In genomic region chr22:37893583-37893983, GRCh38 we compare ENCODE assay signal across 15 cellular contexts. TPM values are rescaled to one million over a fixed set of nuclear protein-coding genes. Genes with fewer than 3 reads are reported as not detected.
DNase-seq lines count a peak whose midpoint lies in the region; ATAC-seq and TF ChIP-seq lines count a peak whose summit lies in the region.
"Had no signal": no experiment of that assay in that cellular context is flagged by ENCODE, and none has a peak within 500 bp of the region (broad histone marks: within the 10 kb centered on the region; RNA-seq: fewer than 3 reads in every experiment).

No MANE protein-coding gene starts in this region.

- no peaks in the 10 kb centered on the region for H3K36me3 Mint-ChIP-seq in activated naive CD8-positive, alpha-beta T cell
- H3K36me3 Mint-ChIP-seq in chondrocyte (ENCODE audit: low read depth): peaks cover 8% of the 10 kb centered on the region

- no peak overlapping the region for H3K4me3 ChIP-seq in HCT116 (replicated peaks in 1 of 2; ENCODE audit: low read depth in 1 of 2, low read length in 2 of 2)
- no peak overlapping the region for H3K4me3 ChIP-seq in lung
- H3K4me3 ChIP-seq in stomach smooth muscle (ENCODE audit: low read length in 2 of 2): no peak overlapping the region
- H3K4me3 ChIP-seq: colonic mucosa had no signal

- no peaks in the 10 kb centered on the region for H3K9me2 ChIP-seq in HCT116 (ENCODE audit: insufficient read depth)

- RAD21 ChIA-PET in HCT116 (lab: Charles Lee; ENCODE audit: low non-redundant PET in 1 of 2, low total read pairs in 2 of 2, uncharacterized antibody in 2 of 2, unreplicated experiment in 2 of 2): no interaction called here

- WGBS in lung, 2 donors: 66 to 88% methylated on average over 5 of the region's 5 CpGs

- H3K9me3 Mint-ChIP-seq in activated naive CD8-positive, alpha-beta T cell (ENCODE audit: low read depth): no peaks in the 10 kb centered on the region
- no peaks in the 10 kb centered on the region for H3K9me3 Mint-ChIP-seq in chondrocyte (ENCODE audit: low read depth)

- POLR2A ChIA-PET in HCT116 (lab: Charles Lee): interaction anchor here (1.8 kb wide), 1 partner anchor 12 kb away, joined by 7 read pairs; no protein-coding TSS in a partner anchor

- TF ChIP-seq POLR2A in HCT116 (IDR thresholded peaks at IDR 0.05; ENCODE audit: borderline replicate concordance, extremely low read depth, insufficient read depth, insufficient read length): no peak

- H3K4me2 ChIP-seq in HCT116 (ENCODE audit: low read length): 0 out of 2 replicates have a peak overlapping the region, but pooled peaks have one; percentile 3

- no peaks in the 10 kb centered on the region for H4K20me1 ChIP-seq in HCT116 (ENCODE audit: insufficient read depth)

- TF ChIP-seq CTCF in HCT116 (IDR thresholded peaks at IDR 0.05 in 2 of 3, conservative IDR thresholded peaks at IDR 0.05 in 1 of 3; ENCODE audit: borderline replicate concordance in 1 of 3, insufficient read depth in 1 of 3, low read depth in 2 of 3, low read length in 2 of 3): no peak
- no peak for TF ChIP-seq CTCF in lung (IDR thresholded peaks at IDR 0.05; ENCODE audit: control extremely low read depth, extremely low read depth)
- no peak for TF ChIP-seq CTCF in chondrocyte (IDR thresholded peaks at IDR 0.05)

- CTCF ChIA-PET in HCT116 (lab: Charles Lee): interaction anchor here (1.0 kb wide), 1 partner anchor 13 kb away, joined by 4 read pairs; the partner anchor contains the start of gene MICALL1

- H3K36me3 ChIP-seq in HCT116 (ENCODE audit: control insufficient read depth in 1 of 2, insufficient read depth in 2 of 2, low read length in 2 of 2) (peaks cover 9 to 11% of the 10 kb centered on the region in 2 experiments), lung (ENCODE audit: control insufficient read depth in 2 of 2, insufficient read depth in 2 of 2, low read length in 2 of 2) (peaks cover 7 to 14% of the 10 kb centered on the region in 2 donors), stomach smooth muscle (ENCODE audit: control insufficient read depth in 2 of 2, insufficient read depth in 2 of 2, low read length in 2 of 2) (peaks cover 7 to 10% of the 10 kb centered on the region in 2 donors)

- H3K27ac Mint-ChIP-seq in activated naive CD8-positive, alpha-beta T cell: peak overlapping the region; percentile 54
- no peak overlapping the region for H3K27ac Mint-ChIP-seq in chondrocyte (ENCODE audit: unreplicated experiment)

- DNase-seq in HCT116 (ENCODE audit: low read depth, low spot score): no peak
- DNase-seq in lung (ENCODE audit: low spot score): no peak
- no peak for DNase-seq in chondrocyte (ENCODE audit: low spot score)
- no peak for DNase-seq in AG20443 (ENCODE audit: low spot score)
- DNase-seq: colonic mucosa; DMS53; glutamatergic neuron; NCI-H774; stimulated activated CD4-positive, alpha-beta T cell treated with anti-CD3 and anti-CD28 coated beads, Interleukin-2, amount 100 ng/mL, for 48 hours had no signal

- H2AFZ ChIP-seq in HCT116 (ENCODE audit: low read depth, low read length, poor library complexity, severe bottlenecking): no peak overlapping the region

- H3K9ac ChIP-seq in HCT116 (ENCODE audit: low read length) (no peak overlapping the region), stomach smooth muscle (ENCODE audit: low read length in 2 of 2) (peak overlapping the region in 1 of 2 donors; percentile 14)

- no peak for TF ChIP-seq RAD21 in HCT116 (IDR thresholded peaks at IDR 0.05; ENCODE audit: low read depth)

- no peak overlapping the region for H3K4me3 Mint-ChIP-seq in activated naive CD8-positive, alpha-beta T cell
- no peak overlapping the region for H3K4me3 Mint-ChIP-seq in chondrocyte (ENCODE audit: unreplicated experiment)

- H3K4me1 ChIP-seq in HCT116 (ENCODE audit: control insufficient read depth in 1 of 2, insufficient read depth in 2 of 2, low read length in 2 of 2) (peaks cover 50 to 61% of the 10 kb centered on the region in 2 experiments), lung (ENCODE audit: control insufficient read depth in 2 of 2, insufficient read depth in 2 of 2, low read length in 2 of 2) (peaks cover 0 to 26% of the 10 kb centered on the region in 2 donors), stomach smooth muscle (ENCODE audit: control insufficient read depth, insufficient read depth, low read length) (peaks cover 62% of the 10 kb centered on the region)

- H3K4me1 Mint-ChIP-seq in activated naive CD8-positive, alpha-beta T cell (ENCODE audit: low read depth): peaks cover 22% of the 10 kb centered on the region
- H3K4me1 Mint-ChIP-seq in chondrocyte (ENCODE audit: low read depth): peaks cover 44% of the 10 kb centered on the region

- intact Hi-C loops in HCT116 (cut with micrococcal nuclease): no loop called here

- H3K27me3 ChIP-seq in HCT116 (ENCODE audit: insufficient read depth, low read length) (no peaks in the 10 kb centered on the region), lung (ENCODE audit: control insufficient read depth, insufficient read depth) (no peaks in the 10 kb centered on the region), stomach smooth muscle (ENCODE audit: control insufficient read depth in 1 of 2, insufficient read depth in 2 of 2, low read length in 2 of 2) (no peaks in the 10 kb centered on the region)
- H3K27me3 ChIP-seq: colonic mucosa had no signal

- no TSS peak for BruUV-seq in HCT116 (replicated peaks; lab: Mats Ljungman, UMichigan)

- no peaks in the 10 kb centered on the region for H3K79me2 ChIP-seq in HCT116 (ENCODE audit: insufficient read depth, low read length)

- no peaks in the 10 kb centered on the region for H3K9me3 ChIP-seq in HCT116 (ENCODE audit: control insufficient read depth in 1 of 2, insufficient read depth in 1 of 2, low read depth in 1 of 2, low read length in 2 of 2)
- H3K9me3 ChIP-seq in lung (ENCODE audit: control insufficient read depth in 2 of 2, insufficient read depth in 1 of 2, low read length in 1 of 2): peaks cover 0 to 1% of the 10 kb centered on the region in 2 donors
- H3K9me3 ChIP-seq in stomach smooth muscle (ENCODE audit: control insufficient read depth in 2 of 2, low read length in 2 of 2): no peaks in the 10 kb centered on the region
- H3K9me3 ChIP-seq: colonic mucosa had no signal

- ATAC-seq in HCT116 (no peak), lung (ENCODE audit: insufficient read depth, low FRiP score) (peak; percentile 15), GM19035 (IDR thresholded peaks at IDR 0.05; ENCODE audit: unreplicated experiment) (no peak)

- H3K27ac ChIP-seq in HCT116 (ENCODE audit: low read depth, low read length) (peak overlapping the region; percentile 13), lung (ENCODE audit: low read depth in 1 of 2, low read length in 1 of 2) (peak overlapping the region in 1 of 2 donors; percentile 71), stomach smooth muscle (ENCODE audit: low read length) (peak overlapping the region; percentile 89)
- H3K27ac ChIP-seq: colonic mucosa had no signal

- H3K27me3 Mint-ChIP-seq in activated naive CD8-positive, alpha-beta T cell: no peaks in the 10 kb centered on the region
- no peaks in the 10 kb centered on the region for H3K27me3 Mint-ChIP-seq in chondrocyte (ENCODE audit: low read depth)

TF ChIP-seq in HCT116, 20 proteins besides CTCF, POLR2A, EP300 and RAD21 (continues in another document):
- TF ChIP-seq REST (IDR thresholded peaks at IDR 0.05; ENCODE audit: low read depth) (no peak), EGR1 (IDR thresholded peaks at IDR 0.05; ENCODE audit: low read depth) (no peak), EZH2 (IDR thresholded peaks at IDR 0.05) (no peak), CEBPB (IDR thresholded peaks at IDR 0.05; ENCODE audit: low read depth) (no peak), POLR2AphosphoS5 (IDR thresholded peaks at IDR 0.05; ENCODE audit: low read depth, low read length) (no peak), SP1 (IDR thresholded peaks at IDR 0.05; ENCODE audit: low read depth) (no peak)

RNA-seq across cellular contexts. Expression of gene MICALL1, which starts 12.5 kb away (rescaled TPM):
- 35.2 TPM for total RNA-seq in HCT116 (2021; ENCODE audit: unreplicated experiment)
- polyA plus RNA-seq in HCT116 (2012): 21.2 and 31.8 TPM in 2 replicates
- total RNA-seq in lung: 10 to 100 TPM; 15.4 to 29.1 TPM
- polyA plus RNA-seq in lung: 10 to 100 TPM; 12.9 to 19.6 TPM
- 50.3 to 65.5 TPM (median 58.6 TPM) in 3 replicates for total RNA-seq in chondrocyte

RNA-seq across cellular contexts. Expression of gene EIF3L, which starts 44.4 kb away (rescaled TPM):
- 687 TPM for total RNA-seq in HCT116 (2021; ENCODE audit: unreplicated experiment)
- 1,071 and 1,188 TPM in 2 replicates for polyA plus RNA-seq in HCT116 (2012)
- total RNA-seq in lung: 100 to 1,000 TPM; 281 to 420 TPM
- polyA plus RNA-seq in lung: 100 to 1,000 TPM; 175 to 224 TPM
- total RNA-seq in chondrocyte: 312 to 325 TPM (median 323 TPM) in 3 replicates

RNA-seq across cellular contexts. Expression of gene ANKRD54, which starts 49.4 kb away (rescaled TPM):
- 29.8 TPM for total RNA-seq in HCT116 (2021; ENCODE audit: unreplicated experiment)
- 25.5 and 27.9 TPM in 2 replicates for polyA plus RNA-seq in HCT116 (2012)
- total RNA-seq in lung: 10 to 100 TPM; 19.8 to 31.8 TPM
- polyA plus RNA-seq in lung: 10 to 100 TPM; 19.3 to 20.2 TPM
- 17.6 to 17.8 TPM (median 17.7 TPM) in 3 replicates for total RNA-seq in chondrocyte

RNA-seq across cellular contexts. Expression of gene C22orf23, which starts 59.8 kb away (rescaled TPM):
- total RNA-seq in HCT116 (2021; ENCODE audit: unreplicated experiment) (0.47 TPM), lung (1 to 10 TPM; 1.1 to 4.2 TPM), chondrocyte (not detected in 3 replicates)
- polyA plus RNA-seq in HCT116 (2012): 1.7 and 2.5 TPM in 2 replicates
- 1 to 10 TPM; 1.4 to 1.6 TPM for polyA plus RNA-seq in lung
- total RNA-seq: colonic mucosa; mucosa of gallbladder; T-helper 1 cell treated with Interleukin-12 subunit alpha and Interleukin-12 subunit beta and Interleukin-4 antibody, amounts not matched to agents 30 ng/mL and 1 ng/mL, for 36 hours; ureter had no signal

RNA-seq across cellular contexts. Expression of gene POLR2F, which starts 59.9 kb away (rescaled TPM):
- 107 TPM for total RNA-seq in HCT116 (2021; ENCODE audit: unreplicated experiment)
- 118 and 140 TPM in 2 replicates for polyA plus RNA-seq in HCT116 (2012)
- 10 to 100 TPM; 36.8 to 62.3 TPM for total RNA-seq in lung
- polyA plus RNA-seq in lung: 100 to 1,000 TPM in 1 of 2 donors, 10 to 100 TPM in 1; 96.9 to 161 TPM
- 63.0 to 72.6 TPM (median 67.5 TPM) in 3 replicates for total RNA-seq in chondrocyte
